1 cellular context compared by ENCODE assay signal in genomic region chr7:137903382-137904169, GRCh38.
TF ChIP-seq lines count a peak whose summit lies in the region.

No MANE protein-coding gene starts in this region.

TF ChIP-seq in GM12878, 131 proteins besides CTCF, POLR2A, EP300 and RAD21 (continued from another document):
- TF ChIP-seq MEF2A (IDR thresholded peaks at IDR 0.05; ENCODE audit: insufficient read depth, low read depth, low read length) (peak; percentile 50; the same call in 1 of the 2 replicates), MYB (IDR thresholded peaks at IDR 0.05; ENCODE audit: borderline replicate concordance, low read depth, low read length) (no peak), JUNB (IDR thresholded peaks at IDR 0.05) (peak; percentile 32; the same call in 1 of the 2 replicates), SPI1 (IDR thresholded peaks at IDR 0.05; ENCODE audit: borderline replicate concordance, insufficient read depth, low read depth, low read length) (peak; percentile 81), RELB (IDR thresholded peaks at IDR 0.05; ENCODE audit: low read depth) (0 out of 2 replicates have a peak, but pooled peaks have one; percentile 24), NR2C1 (IDR thresholded peaks at IDR 0.05) (no peak), EED (IDR thresholded peaks at IDR 0.05; ENCODE audit: low read depth) (peak; percentile 46; the same call in 1 of the 2 replicates), CUX1 (IDR thresholded peaks at IDR 0.05; ENCODE audit: insufficient replicate concordance, low read depth, low read length) (no peak), RUNX3 (IDR thresholded peaks at IDR 0.05; ENCODE audit: low read length) (peak; percentile 78), TCF7 (IDR thresholded peaks at IDR 0.05; ENCODE audit: borderline replicate concordance) (0 out of 2 replicates have a peak, but pooled peaks have one; percentile 17), POU2F2 (IDR thresholded peaks at IDR 0.05; ENCODE audit: borderline replicate concordance, low read depth, low read length) (0 out of 3 replicates have a peak, but pooled peaks have one; percentile 23), TARDBP (IDR thresholded peaks at IDR 0.05; ENCODE audit: borderline replicate concordance) (no peak), POLR2AphosphoS2 (IDR thresholded peaks at IDR 0.05; ENCODE audit: low read depth, low read length) (no peak), TCF12 (IDR thresholded peaks at IDR 0.05; ENCODE audit: low read depth, low read length) (0 out of 2 replicates have a peak, but pooled peaks have one; percentile 4), NBN (IDR thresholded peaks at IDR 0.05) (peak; percentile 70)
- TF ChIP-seq, protein P1, sequence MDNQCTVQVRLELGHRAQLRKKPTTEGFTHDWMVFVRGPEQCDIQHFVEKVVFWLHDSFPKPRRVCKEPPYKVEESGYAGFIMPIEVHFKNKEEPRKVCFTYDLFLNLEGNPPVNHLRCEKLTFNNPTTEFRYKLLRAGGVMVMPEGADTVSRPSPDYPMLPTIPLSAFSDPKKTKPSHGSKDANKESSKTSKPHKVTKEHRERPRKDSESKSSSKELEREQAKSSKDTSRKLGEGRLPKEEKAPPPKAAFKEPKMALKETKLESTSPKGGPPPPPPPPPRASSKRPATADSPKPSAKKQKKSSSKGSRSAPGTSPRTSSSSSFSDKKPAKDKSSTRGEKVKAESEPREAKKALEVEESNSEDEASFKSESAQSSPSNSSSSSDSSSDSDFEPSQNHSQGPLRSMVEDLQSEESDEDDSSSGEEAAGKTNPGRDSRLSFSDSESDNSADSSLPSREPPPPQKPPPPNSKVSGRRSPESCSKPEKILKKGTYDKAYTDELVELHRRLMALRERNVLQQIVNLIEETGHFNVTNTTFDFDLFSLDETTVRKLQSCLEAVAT (IDR thresholded peaks at IDR 0.05), result peak; percentile 46; the same call in 1 of the 2 replicates
- TF ChIP-seq, protein P2, sequence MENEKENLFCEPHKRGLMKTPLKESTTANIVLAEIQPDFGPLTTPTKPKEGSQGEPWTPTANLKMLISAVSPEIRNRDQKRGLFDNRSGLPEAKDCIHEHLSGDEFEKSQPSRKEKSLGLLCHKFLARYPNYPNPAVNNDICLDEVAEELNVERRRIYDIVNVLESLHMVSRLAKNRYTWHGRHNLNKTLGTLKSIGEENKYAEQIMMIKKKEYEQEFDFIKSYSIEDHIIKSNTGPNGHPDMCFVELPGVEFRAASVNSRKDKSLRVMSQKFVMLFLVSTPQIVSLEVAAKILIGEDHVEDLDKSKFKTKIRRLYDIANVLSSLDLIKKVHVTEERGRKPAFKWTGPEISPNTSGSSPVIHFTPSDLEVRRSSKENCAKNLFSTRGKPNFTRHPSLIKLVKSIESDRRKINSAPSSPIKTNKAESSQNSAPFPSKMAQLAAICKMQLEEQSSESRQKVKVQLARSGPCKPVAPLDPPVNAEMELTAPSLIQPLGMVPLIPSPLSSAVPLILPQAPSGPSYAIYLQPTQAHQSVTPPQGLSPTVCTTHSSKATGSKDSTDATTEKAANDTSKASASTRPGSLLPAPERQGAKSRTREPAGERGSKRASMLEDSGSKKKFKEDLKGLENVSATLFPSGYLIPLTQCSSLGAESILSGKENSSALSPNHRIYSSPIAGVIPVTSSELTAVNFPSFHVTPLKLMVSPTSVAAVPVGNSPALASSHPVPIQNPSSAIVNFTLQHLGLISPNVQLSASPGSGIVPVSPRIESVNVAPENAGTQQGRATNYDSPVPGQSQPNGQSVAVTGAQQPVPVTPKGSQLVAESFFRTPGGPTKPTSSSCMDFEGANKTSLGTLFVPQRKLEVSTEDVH (IDR thresholded peaks at IDR 0.05; ENCODE audit: low read depth, partially characterized antibody), result no peak
- TF ChIP-seq, protein P3, sequence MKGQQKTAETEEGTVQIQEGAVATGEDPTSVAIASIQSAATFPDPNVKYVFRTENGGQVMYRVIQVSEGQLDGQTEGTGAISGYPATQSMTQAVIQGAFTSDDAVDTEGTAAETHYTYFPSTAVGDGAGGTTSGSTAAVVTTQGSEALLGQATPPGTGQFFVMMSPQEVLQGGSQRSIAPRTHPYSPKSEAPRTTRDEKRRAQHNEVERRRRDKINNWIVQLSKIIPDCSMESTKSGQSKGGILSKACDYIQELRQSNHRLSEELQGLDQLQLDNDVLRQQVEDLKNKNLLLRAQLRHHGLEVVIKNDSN (IDR thresholded peaks at IDR 0.05; ENCODE audit: borderline replicate concordance, extremely low read length, insufficient read depth, low read depth, low read length), result no peak
